Comparison of ENCODE assay signal across 8 cellular contexts in genomic region chr10:95394161-95394880, GRCh38.
DNase-seq lines count a peak whose midpoint lies in the region; ATAC-seq and TF ChIP-seq lines count a peak whose summit lies in the region.

No MANE protein-coding gene starts in this region.

- CTCF ChIA-PET in HCT116 (lab: Charles Lee): interaction anchor here (1.3 kb wide), 2 partner anchors 9 to 37 kb away, joined by 3 to 5 read pairs; no protein-coding TSS in a partner anchor

- H4K20me1 ChIP-seq in HCT116 (ENCODE audit: insufficient read depth): no peaks in the 10 kb centered on the region

- RAD21 ChIA-PET in HCT116 (lab: Charles Lee; ENCODE audit: low non-redundant PET in 1 of 2, low total read pairs in 2 of 2, uncharacterized antibody in 2 of 2, unreplicated experiment in 2 of 2): no interaction called here

- peak overlapping the region; percentile 47; the same call in 1 of the 2 replicates for H3K27ac ChIP-seq in HCT116 (ENCODE audit: low read depth, low read length)

- intact Hi-C loops in HCT116 (cut with micrococcal nuclease): no loop called here

- H3K9ac ChIP-seq in HCT116 (ENCODE audit: low read length): peak overlapping the region; percentile 52

- H3K4me1 ChIP-seq in HCT116 (ENCODE audit: control insufficient read depth in 1 of 2, insufficient read depth in 2 of 2, low read length in 2 of 2): peaks cover 4 to 18% of the 10 kb centered on the region in 2 experiments; a peak in 2 of 4 replicates

- TF ChIP-seq RAD21 in HCT116 (IDR thresholded peaks at IDR 0.05; ENCODE audit: low read depth): no peak

- H3K9me2 ChIP-seq in HCT116 (ENCODE audit: insufficient read depth): no peaks in the 10 kb centered on the region

- peaks cover 13% of the 10 kb centered on the region for H3K4me1 Mint-ChIP-seq in nephron
- no peaks in the 10 kb centered on the region for H3K4me1 Mint-ChIP-seq in HFFc6 (ENCODE audit: low read depth)

- no peaks in the 10 kb centered on the region for H3K36me3 ChIP-seq in HCT116 (ENCODE audit: control insufficient read depth in 1 of 2, insufficient read depth in 2 of 2, low read length in 2 of 2)

- BruUV-seq in HCT116 (replicated peaks; lab: Mats Ljungman, UMichigan): no TSS peak

- H3K9me3 Mint-ChIP-seq in nephron (no peaks in the 10 kb centered on the region), HFFc6 (no peaks in the 10 kb centered on the region)

- H3K4me2 ChIP-seq in HCT116 (ENCODE audit: low read length): peak overlapping the region; percentile 70

- POLR2A ChIA-PET in HCT116 (lab: Charles Lee): no interaction called here

- H3K79me2 ChIP-seq in HCT116 (ENCODE audit: insufficient read depth, low read length): no peaks in the 10 kb centered on the region

- peak; percentile 72 for ATAC-seq in GM18511 (IDR thresholded peaks at IDR 0.05; ENCODE audit: unreplicated experiment)
- peak; percentile 93 for ATAC-seq in HCT116

- H3K36me3 Mint-ChIP-seq in nephron (ENCODE audit: low read depth) (peaks cover 30% of the 10 kb centered on the region), HFFc6 (ENCODE audit: low read depth) (no peaks in the 10 kb centered on the region)

- TF ChIP-seq CTCF in HCT116 (IDR thresholded peaks at IDR 0.05 in 2 of 3, conservative IDR thresholded peaks at IDR 0.05 in 1 of 3; ENCODE audit: borderline replicate concordance in 1 of 3, insufficient read depth in 1 of 3, low read depth in 2 of 3, low read length in 2 of 3) (no peak), nephron (IDR thresholded peaks at IDR 0.05; ENCODE audit: unreplicated experiment in 3 of 3) (no peak), HFFc6 (IDR thresholded peaks at IDR 0.05) (no peak)

- H3K4me3 ChIP-seq in HCT116 (replicated peaks in 1 of 2; ENCODE audit: low read depth in 1 of 2, low read length in 2 of 2): peak overlapping the region in 1 of 2 experiments; percentile 44; a peak in 2 of 4 replicates

- H3K4me3 Mint-ChIP-seq in nephron (no peak overlapping the region), HFFc6 (no peak overlapping the region)

- no peaks in the 10 kb centered on the region for H3K27me3 ChIP-seq in HCT116 (ENCODE audit: insufficient read depth, low read length)

- DNase-seq in HCT116 (ENCODE audit: low read depth, low spot score): peak; percentile 73
- peak; percentile 85 for DNase-seq in SW480 (ENCODE audit: low spot score)
- no peak for DNase-seq in COR-L47 (lab: John Stamatoyannopoulos, UW)
- no peak for DNase-seq in NCI-H1417 treated with DMSO at 0.1 percent for 48 hours (lab: John Stamatoyannopoulos, UW)
- DNase-seq in HFFc6: no peak
- no peak for DNase-seq in GF-D8 (lab: John Stamatoyannopoulos, UW)

- H3K27me3 Mint-ChIP-seq in nephron (ENCODE audit: low read depth) (no peaks in the 10 kb centered on the region), HFFc6 (ENCODE audit: insufficient read depth) (peaks cover 6% of the 10 kb centered on the region; the same call in 1 of the 2 replicates)

- TF ChIP-seq POLR2A in HCT116 (IDR thresholded peaks at IDR 0.05; ENCODE audit: borderline replicate concordance, extremely low read depth, insufficient read depth, insufficient read length): no peak

- H3K27ac Mint-ChIP-seq in nephron (peak overlapping the region in 2 of 3 experiments; percentile 8 to 28), HFFc6 (no peak overlapping the region)

- H3K9me3 ChIP-seq in HCT116 (ENCODE audit: control insufficient read depth in 1 of 2, insufficient read depth in 1 of 2, low read depth in 1 of 2, low read length in 2 of 2): no peaks in the 10 kb centered on the region

- H2AFZ ChIP-seq in HCT116 (ENCODE audit: low read depth, low read length, poor library complexity, severe bottlenecking): peak overlapping the region; percentile 95

TF ChIP-seq in HCT116, 20 proteins besides CTCF, POLR2A, EP300 and RAD21:
- TF ChIP-seq TCF7L2 (IDR thresholded peaks at IDR 0.05; ENCODE audit: borderline replicate concordance, extremely low read depth, insufficient read depth, insufficient read length) (no peak), ZBTB33 (IDR thresholded peaks at IDR 0.05; ENCODE audit: extremely low read depth, insufficient replicate concordance, low read length) (peak; percentile 19), POLR2AphosphoS5 (IDR thresholded peaks at IDR 0.05; ENCODE audit: low read depth, low read length) (peak; percentile 63), SRF (IDR thresholded peaks at IDR 0.05; ENCODE audit: low read depth) (no peak), EGR1 (IDR thresholded peaks at IDR 0.05; ENCODE audit: low read depth) (no peak), FOSL1 (IDR thresholded peaks at IDR 0.05; ENCODE audit: low read depth) (peak; percentile 90), ZNF274 (IDR thresholded peaks at IDR 0.05; ENCODE audit: low read depth, low read length) (no peak), EZH2phosphoT487 (IDR thresholded peaks at IDR 0.05; ENCODE audit: borderline replicate concordance) (no peak), REST (IDR thresholded peaks at IDR 0.05; ENCODE audit: low read depth) (no peak), CEBPB (IDR thresholded peaks at IDR 0.05; ENCODE audit: low read depth) (no peak), SIN3A (IDR thresholded peaks at IDR 0.05; ENCODE audit: low read depth) (no peak), ZFX (IDR thresholded peaks at IDR 0.05) (no peak), EZH2 (IDR thresholded peaks at IDR 0.05) (no peak), ELF1 (IDR thresholded peaks at IDR 0.05; ENCODE audit: borderline replicate concordance, low read depth) (no peak), SP1 (IDR thresholded peaks at IDR 0.05; ENCODE audit: low read depth) (peak; percentile 75), JUND (IDR thresholded peaks at IDR 0.05) (peak; percentile 89), ATF3 (IDR thresholded peaks at IDR 0.05) (no peak), MAX (IDR thresholded peaks at IDR 0.05) (peak; percentile 60), YY1 (IDR thresholded peaks at IDR 0.05; ENCODE audit: extremely low read depth, insufficient replicate concordance, low read depth, low read length) (no peak), CBX3 (IDR thresholded peaks at IDR 0.05; ENCODE audit: low read depth) (no peak)

Comparison
In these comparisons a context has a peak if more than half of its experiments do, and no peak if none do; other contexts are left out.
1. DNase-seq: peak in HCT116 (single experiment) and SW480 (single experiment); none in COR-L47 (single experiment), NCI-H1417 treated with DMSO at 0.1 percent for 48 hours (single experiment), HFFc6 (single experiment) and GF-D8 (single experiment).